Comparison of ENCODE assay signal across 6 cellular contexts in genomic region chr1:28119576-28119975, GRCh38.
"Had no signal": no experiment of that assay in that cellular context is flagged by ENCODE, and none has a peak within 500 bp of the region (broad histone marks: within the 10 kb centered on the region; RNA-seq: fewer than 3 reads in every experiment).

No MANE protein-coding gene starts in this region.

- ATAC-seq: GM23338, K562 had no signal

- H3K9me3 Mint-ChIP-seq: GM23338, H9 had no signal

- H3K27ac Mint-ChIP-seq: GM23338, H9 had no signal

- H3K4me1 Mint-ChIP-seq: GM23338 had no signal

- H3K4me3 Mint-ChIP-seq: GM23338, H9 had no signal

- H3K4me3 ChIP-seq: GM23338, K562 had no signal

- DNase-seq: H9, HCEC 1CT, IMR-90, KG1 had no signal
